8 cellular contexts compared by ENCODE assay signal in the genomic region with DNA sequence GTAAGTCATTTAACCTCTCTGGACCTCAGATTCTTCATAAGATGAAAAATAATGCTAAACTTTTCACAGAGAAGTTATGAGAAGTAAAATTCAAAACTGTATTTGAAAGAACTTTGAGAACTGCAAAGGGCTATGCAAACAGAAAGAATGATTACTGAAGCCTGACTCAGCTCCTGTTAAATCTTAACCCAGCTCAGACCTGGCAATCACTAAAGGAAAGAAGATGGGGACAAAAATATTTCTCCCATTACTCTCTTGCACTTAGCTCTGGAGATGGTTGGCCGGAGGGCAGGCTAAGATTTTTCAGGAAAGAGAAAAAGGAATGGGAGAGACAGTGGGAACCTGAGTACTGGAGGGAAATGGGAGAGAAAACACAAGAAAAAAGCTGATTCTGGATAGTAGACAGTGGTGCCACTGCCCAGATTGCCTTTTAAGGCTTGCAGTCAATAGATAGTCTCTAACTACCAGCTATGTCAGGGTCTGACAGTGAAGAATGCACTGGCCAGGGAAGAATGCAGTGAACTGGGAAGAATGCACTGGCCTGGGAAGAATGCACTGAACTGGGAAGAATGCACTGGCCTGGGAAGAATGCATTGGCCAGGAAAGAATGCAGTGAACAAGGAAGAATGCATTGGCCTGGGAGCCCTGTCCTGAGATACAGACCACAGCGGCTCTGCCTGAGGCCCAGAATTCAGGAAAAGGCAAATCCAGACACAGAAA. TPM values are rescaled to one million over a fixed set of nuclear protein-coding genes. Genes with fewer than 3 reads are reported as not detected.
DNase-seq lines count a peak whose midpoint lies in the region; ATAC-seq and TF ChIP-seq lines count a peak whose summit lies in the region.

No MANE protein-coding gene starts in this region.

- no peak overlapping the region for H3K9ac ChIP-seq in HUES6 (ENCODE audit: low read length)

- H3K27me3 ChIP-seq in HUES6 (ENCODE audit: control insufficient read depth, insufficient read depth, low read length) (no peaks in the 10 kb centered on the region), gastroesophageal sphincter (no peaks in the 10 kb centered on the region)

- DNase-seq in activated T-cell treated with anti-CD3 and anti-CD28 coated beads, Interleukin-2, amount 50 U/mL, for 72 hours: no peak
- no peak for DNase-seq in activated T-cell treated with anti-CD3 and anti-CD28 coated beads, Interleukin-2, amount 50 U/mL, for 1 hour
- peak; percentile 29 for DNase-seq in epithelial cell of esophagus (ENCODE audit: low read depth)
- DNase-seq in MCF 10A (ENCODE audit: unreplicated experiment): no peak
- no peak for DNase-seq in amniotic stem cell (lab: John Stamatoyannopoulos, UW)

- TF ChIP-seq EP300 in gastroesophageal sphincter (IDR thresholded peaks at IDR 0.05): no peak

- intact Hi-C loops in MCF 10A (cut with micrococcal nuclease): no loop called here

- H3K9me3 ChIP-seq in HUES6 (ENCODE audit: control insufficient read depth, insufficient read depth, low read depth, low read length) (no peaks in the 10 kb centered on the region), gastroesophageal sphincter (no peaks in the 10 kb centered on the region)

- peak overlapping the region in 1 of 2 donors; percentile 27 for H3K4me3 Mint-ChIP-seq in activated T-cell treated with anti-CD3 and anti-CD28 coated beads, Interleukin-2, amount 50 U/mL, for 72 hours
- H3K4me3 Mint-ChIP-seq in stimulated activated memory B cell treated with anti-CD40 and anti-IgM and Interleukin-4, amounts not matched to agents 10 μg/mL and 1 μg/mL and 100 μg/mL, for 72 hours: no peak overlapping the region
- no peak overlapping the region for H3K4me3 Mint-ChIP-seq in MCF 10A (ENCODE audit: unreplicated experiment)

- H3K36me3 ChIP-seq in HUES6 (ENCODE audit: control insufficient read depth, insufficient read depth, low read length) (no peaks in the 10 kb centered on the region), gastroesophageal sphincter (no peaks in the 10 kb centered on the region)

- no peaks in the 10 kb centered on the region for H3K36me3 Mint-ChIP-seq in activated T-cell treated with anti-CD3 and anti-CD28 coated beads, Interleukin-2, amount 50 U/mL, for 72 hours (ENCODE audit: insufficient read depth in 2 of 2)
- peaks cover 5% of the 10 kb centered on the region for H3K36me3 Mint-ChIP-seq in stimulated activated memory B cell treated with anti-CD40 and anti-IgM and Interleukin-4, amounts not matched to agents 10 μg/mL and 1 μg/mL and 100 μg/mL, for 72 hours
- H3K36me3 Mint-ChIP-seq in MCF 10A (ENCODE audit: insufficient read depth, unreplicated experiment): no peaks in the 10 kb centered on the region

- POLR2A ChIA-PET in MCF 10A (lab: Yijun Ruan, JAX): interaction anchor here (1.0 kb wide), 1 partner anchor 13 kb away, joined by 3 read pairs; no protein-coding TSS in a partner anchor

- peak overlapping the region; percentile 45; the same call in 1 of the 2 replicates for H3K27ac ChIP-seq in HUES6 (ENCODE audit: low read depth, low read length)
- no peak overlapping the region for H3K27ac ChIP-seq in gastroesophageal sphincter

- 70 to 100% methylated on average over 1 to 2 of the region's 2 CpGs for WGBS in gastroesophageal sphincter (ENCODE audit: low coverage in 1 of 2), 2 donors

- TF ChIP-seq CTCF in epithelial cell of esophagus (IDR thresholded peaks at IDR 0.05; ENCODE audit: insufficient read depth, low read depth, low read length, missing control alignments) (no peak), MCF 10A (IDR thresholded peaks at IDR 0.05; ENCODE audit: unreplicated experiment) (no peak), gastroesophageal sphincter (IDR thresholded peaks at IDR 0.05) (no peak)

- H3K4me3 ChIP-seq in HUES6 (ENCODE audit: low read depth, low read length) (no peak overlapping the region), epithelial cell of esophagus (ENCODE audit: low read length) (no peak overlapping the region), gastroesophageal sphincter (no peak overlapping the region)

- CTCF ChIA-PET in MCF 10A (lab: Yijun Ruan, JAX): interaction anchor here (0.6 to 2.7 kb wide), 6 partner anchors 12 to 231 kb away, joined by 3 to 20 read pairs (median 4); no protein-coding TSS in a partner anchor

- H3K27me3 Mint-ChIP-seq in activated T-cell treated with anti-CD3 and anti-CD28 coated beads, Interleukin-2, amount 50 U/mL, for 72 hours (ENCODE audit: low read depth): no peaks in the 10 kb centered on the region
- no peaks in the 10 kb centered on the region for H3K27me3 Mint-ChIP-seq in stimulated activated memory B cell treated with anti-CD40 and anti-IgM and Interleukin-4, amounts not matched to agents 10 μg/mL and 1 μg/mL and 100 μg/mL, for 72 hours
- H3K27me3 Mint-ChIP-seq in MCF 10A (ENCODE audit: insufficient read depth, unreplicated experiment): no peaks in the 10 kb centered on the region

- peaks cover 62% of the 10 kb centered on the region for H3K4me1 Mint-ChIP-seq in activated T-cell treated with anti-CD3 and anti-CD28 coated beads, Interleukin-2, amount 50 U/mL, for 72 hours (ENCODE audit: low read depth)
- H3K4me1 Mint-ChIP-seq in stimulated activated memory B cell treated with anti-CD40 and anti-IgM and Interleukin-4, amounts not matched to agents 10 μg/mL and 1 μg/mL and 100 μg/mL, for 72 hours: peaks cover 67% of the 10 kb centered on the region
- H3K4me1 Mint-ChIP-seq in MCF 10A (ENCODE audit: insufficient read depth, unreplicated experiment): no peaks in the 10 kb centered on the region

- no peak for TF ChIP-seq POLR2A in gastroesophageal sphincter (IDR thresholded peaks at IDR 0.05)

- H3K9me3 Mint-ChIP-seq in activated T-cell treated with anti-CD3 and anti-CD28 coated beads, Interleukin-2, amount 50 U/mL, for 72 hours: no peaks in the 10 kb centered on the region
- no peaks in the 10 kb centered on the region for H3K9me3 Mint-ChIP-seq in stimulated activated memory B cell treated with anti-CD40 and anti-IgM and Interleukin-4, amounts not matched to agents 10 μg/mL and 1 μg/mL and 100 μg/mL, for 72 hours
- H3K9me3 Mint-ChIP-seq in MCF 10A (ENCODE audit: unreplicated experiment): peaks cover 7% of the 10 kb centered on the region

- H3K27ac Mint-ChIP-seq in activated T-cell treated with anti-CD3 and anti-CD28 coated beads, Interleukin-2, amount 50 U/mL, for 72 hours: peak overlapping the region; percentile 40
- H3K27ac Mint-ChIP-seq in stimulated activated memory B cell treated with anti-CD40 and anti-IgM and Interleukin-4, amounts not matched to agents 10 μg/mL and 1 μg/mL and 100 μg/mL, for 72 hours: peak overlapping the region; percentile 66
- H3K27ac Mint-ChIP-seq in MCF 10A (ENCODE audit: low read depth, unreplicated experiment): no peak overlapping the region

- no peak for ATAC-seq in activated T-cell treated with anti-CD3 and anti-CD28 coated beads, Interleukin-2, amount 50 U/mL, for 72 hours (replicated peaks in 1 of 2)
- no peak for ATAC-seq in stimulated activated memory B cell treated with anti-CD40 and anti-IgM and Interleukin-4, amounts not matched to agents 10 μg/mL and 1 μg/mL and 100 μg/mL, for 72 hours
- no peak for ATAC-seq in gastroesophageal sphincter

- H3K4me1 ChIP-seq in HUES6 (ENCODE audit: control insufficient read depth, insufficient read depth, low read length): peaks cover 5% of the 10 kb centered on the region; the same call in 1 of the 2 replicates
- no peaks in the 10 kb centered on the region for H3K4me1 ChIP-seq in gastroesophageal sphincter

- BruUV-seq in MCF 10A (replicated peaks; lab: Mats Ljungman, UMichigan): no TSS peak

RNA-seq across cellular contexts. Expression of gene CEMIP2, which starts 25.2 kb away (rescaled TPM):
- total RNA-seq in activated T-cell treated with anti-CD3 and anti-CD28 coated beads, Interleukin-2, amount 50 U/mL, for 72 hours: 10 to 100 TPM; 46.7 to 62.2 TPM
- total RNA-seq in MCF 10A (2022): 13.7 and 17.7 TPM in 2 replicates
- 10 to 100 TPM in 3 of 4 donors, 1 to 10 TPM in 1; 8.1 to 84.5 (median 17.4) TPM for total RNA-seq in gastroesophageal sphincter
